Comparison of ENCODE assay signal across 10 cellular contexts in the genomic region with DNA sequence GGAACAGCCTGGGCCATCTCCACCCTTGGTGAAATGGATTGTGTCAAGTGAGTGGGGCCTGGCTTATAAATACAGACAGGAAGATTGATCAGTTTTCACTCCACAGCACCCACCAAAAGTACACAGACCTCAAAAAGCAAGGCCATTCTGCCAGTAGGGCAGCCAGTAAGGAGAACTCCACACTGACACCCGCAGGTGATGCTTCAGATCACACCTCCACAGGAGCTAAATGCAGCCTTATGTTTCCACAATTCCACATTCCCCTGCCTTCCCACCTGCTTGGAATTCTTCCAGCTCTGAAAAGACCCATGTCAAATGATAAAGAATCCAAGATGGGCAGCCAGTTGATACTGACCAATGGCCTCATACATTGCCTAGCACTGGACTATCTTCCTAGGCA.
DNase-seq lines count a peak whose midpoint lies in the region; ATAC-seq and TF ChIP-seq lines count a peak whose summit lies in the region.
"Had no signal": no experiment of that assay in that cellular context is flagged by ENCODE, and none has a peak within 500 bp of the region (broad histone marks: within the 10 kb centered on the region; RNA-seq: fewer than 3 reads in every experiment).

No MANE protein-coding gene starts in this region.

- H3K9me3 Mint-ChIP-seq in activated naive CD8-positive, alpha-beta T cell treated with anti-CD3 and anti-CD28 coated beads, Interleukin-2, amount 10 ng/mL, durations not matched to agents 7 days and 5 days: no peaks in the 10 kb centered on the region
- H3K9me3 Mint-ChIP-seq in activated naive CD8-positive, alpha-beta T cell treated with anti-CD3 and anti-CD28 coated beads for 36 hours: no peaks in the 10 kb centered on the region
- H3K9me3 Mint-ChIP-seq in chondrocyte (ENCODE audit: low read depth): peaks cover 2% of the 10 kb centered on the region

- peaks cover 43% of the 10 kb centered on the region for H3K27me3 Mint-ChIP-seq in activated naive CD8-positive, alpha-beta T cell treated with anti-CD3 and anti-CD28 coated beads, Interleukin-2, amount 10 ng/mL, durations not matched to agents 7 days and 5 days
- H3K27me3 Mint-ChIP-seq in activated naive CD8-positive, alpha-beta T cell treated with anti-CD3 and anti-CD28 coated beads for 36 hours: no peaks in the 10 kb centered on the region
- H3K27me3 Mint-ChIP-seq in chondrocyte (ENCODE audit: low read depth): no peaks in the 10 kb centered on the region

- ATAC-seq in activated naive CD8-positive, alpha-beta T cell treated with anti-CD3 and anti-CD28 coated beads, Interleukin-2, amount 10 ng/mL, durations not matched to agents 7 days and 5 days (ENCODE audit: low read depth): peak; percentile 70
- no peak for ATAC-seq in GM21381 (IDR thresholded peaks at IDR 0.05; ENCODE audit: unreplicated experiment)
- ATAC-seq in GM19023 (IDR thresholded peaks at IDR 0.05; ENCODE audit: unreplicated experiment): no peak

- H3K36me3 Mint-ChIP-seq in activated naive CD8-positive, alpha-beta T cell treated with anti-CD3 and anti-CD28 coated beads, Interleukin-2, amount 10 ng/mL, durations not matched to agents 7 days and 5 days: no peaks in the 10 kb centered on the region
- no peaks in the 10 kb centered on the region for H3K36me3 Mint-ChIP-seq in activated naive CD8-positive, alpha-beta T cell treated with anti-CD3 and anti-CD28 coated beads for 36 hours
- peaks cover 12% of the 10 kb centered on the region for H3K36me3 Mint-ChIP-seq in chondrocyte (ENCODE audit: low read depth)

- POLR2A ChIA-PET in activated naive CD8-positive, alpha-beta T cell treated with anti-CD3 and anti-CD28 coated beads, Interleukin-2, amount 10 ng/mL, durations not matched to agents 7 days and 5 days (lab: Charles Lee): interaction anchor here (2.2 kb wide), 1 partner anchor 19 kb away, joined by 9 read pairs; no protein-coding TSS in a partner anchor

- no peak for DNase-seq in activated naive CD8-positive, alpha-beta T cell treated with anti-CD3 and anti-CD28 coated beads, Interleukin-2, amount 10 ng/mL, durations not matched to agents 7 days and 5 days
- DNase-seq in activated naive CD8-positive, alpha-beta T cell treated with anti-CD3 and anti-CD28 coated beads for 36 hours: no peak
- DNase-seq in LNCaP clone FGC (ENCODE audit: low read depth) (no peak), chondrocyte (ENCODE audit: low spot score) (peak; percentile 11), NCI-H1048 (lab: John Stamatoyannopoulos, UW) (no peak)
- peak; percentile 36 for DNase-seq in stimulated activated CD8-positive, alpha-beta memory T cell treated with anti-CD3 and anti-CD28 coated beads, Interleukin-4, amount 100 ng/mL, for 48 hours
- DNase-seq: NCI-H1930, uterus had no signal

- peak overlapping the region; percentile 9 for H3K27ac Mint-ChIP-seq in activated naive CD8-positive, alpha-beta T cell treated with anti-CD3 and anti-CD28 coated beads, Interleukin-2, amount 10 ng/mL, durations not matched to agents 7 days and 5 days
- no peak overlapping the region for H3K27ac Mint-ChIP-seq in activated naive CD8-positive, alpha-beta T cell treated with anti-CD3 and anti-CD28 coated beads for 36 hours
- H3K27ac Mint-ChIP-seq in chondrocyte (ENCODE audit: unreplicated experiment): peak overlapping the region; percentile 98

- peaks cover 27% of the 10 kb centered on the region for H3K4me1 Mint-ChIP-seq in activated naive CD8-positive, alpha-beta T cell treated with anti-CD3 and anti-CD28 coated beads, Interleukin-2, amount 10 ng/mL, durations not matched to agents 7 days and 5 days
- H3K4me1 Mint-ChIP-seq in activated naive CD8-positive, alpha-beta T cell treated with anti-CD3 and anti-CD28 coated beads for 36 hours: no peaks in the 10 kb centered on the region
- peaks cover 88% of the 10 kb centered on the region for H3K4me1 Mint-ChIP-seq in chondrocyte (ENCODE audit: low read depth)

- no peak overlapping the region for H3K4me3 Mint-ChIP-seq in activated naive CD8-positive, alpha-beta T cell treated with anti-CD3 and anti-CD28 coated beads, Interleukin-2, amount 10 ng/mL, durations not matched to agents 7 days and 5 days
- no peak overlapping the region for H3K4me3 Mint-ChIP-seq in activated naive CD8-positive, alpha-beta T cell treated with anti-CD3 and anti-CD28 coated beads for 36 hours
- no peak overlapping the region for H3K4me3 Mint-ChIP-seq in chondrocyte (ENCODE audit: unreplicated experiment)

- TF ChIP-seq CTCF in LNCaP clone FGC (IDR thresholded peaks at IDR 0.05; ENCODE audit: control insufficient read depth, extremely low read depth, insufficient read depth): peak; percentile 23; the same call in 1 of the 2 replicates
- peak; percentile 66 for TF ChIP-seq CTCF in chondrocyte (IDR thresholded peaks at IDR 0.05)

- H3K4me3 ChIP-seq in LNCaP clone FGC (ENCODE audit: low read depth, low read length): no peak overlapping the region
- H3K4me3 ChIP-seq: uterus had no signal

Comparison
In these comparisons a context has a peak if more than half of its experiments do, and no peak if none do; other contexts are left out.
1. DNase-seq: peak in chondrocyte (single experiment) and stimulated activated CD8-positive, alpha-beta memory T cell treated with anti-CD3 and anti-CD28 coated beads, Interleukin-4, amount 100 ng/mL, for 48 hours (single experiment); none in activated naive CD8-positive, alpha-beta T cell treated with anti-CD3 and anti-CD28 coated beads, Interleukin-2, amount 10 ng/mL, durations not matched to agents 7 days and 5 days (single experiment), activated naive CD8-positive, alpha-beta T cell treated with anti-CD3 and anti-CD28 coated beads for 36 hours (single experiment), LNCaP clone FGC (single experiment) and NCI-H1048 (single experiment).